Comparison of ENCODE assay signal across 19 cellular contexts in the genomic region with DNA sequence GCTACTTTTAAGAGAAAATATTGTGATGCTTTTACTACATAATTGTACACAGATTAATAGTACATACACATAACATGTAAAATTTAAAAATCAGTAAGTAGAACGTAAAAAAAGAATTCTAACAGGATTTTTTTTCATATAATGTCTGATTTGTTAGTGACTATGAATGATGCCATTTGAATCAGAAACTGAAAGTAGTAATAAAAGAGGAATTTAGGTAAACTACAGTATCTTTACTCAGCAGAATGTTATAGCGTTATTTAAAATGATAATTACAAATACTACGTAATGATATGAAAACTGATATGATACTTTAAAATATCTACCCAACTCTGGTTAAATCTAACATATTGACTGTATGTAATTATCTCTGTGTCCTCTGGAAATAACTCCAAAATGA.
DNase-seq lines count a peak whose midpoint lies in the region; ATAC-seq and TF ChIP-seq lines count a peak whose summit lies in the region.
"Had no signal": no experiment of that assay in that cellular context is flagged by ENCODE, and none has a peak within 500 bp of the region (broad histone marks: within the 10 kb centered on the region; RNA-seq: fewer than 3 reads in every experiment).

No MANE protein-coding gene starts in this region.

- in situ Hi-C loops in GM13977 (cut with MboI; ENCODE audit: low pct_unique_long_range_greater_than_20kb, low sequenced_read_pairs, unreplicated experiment) = no loop called here

- H3K27ac Mint-ChIP-seq in CD4-positive, alpha-beta memory T cell = peak overlapping the region in 2 of 7 donors; percentile 33 to 88
- peak overlapping the region; percentile 25 for H3K27ac Mint-ChIP-seq in activated B cell treated with CpG ODN at 0.5 μM for 24 hours
- H3K27ac Mint-ChIP-seq: stimulated activated memory B cell treated with anti-CD40 and anti-IgM and Interleukin-4, amounts not matched to agents 10 μg/mL and 1 μg/mL and 100 μg/mL, for 72 hours had no signal

- TF ChIP-seq POLR2A in suprapubic skin (IDR thresholded peaks at IDR 0.05) (no peak), adrenal gland (IDR thresholded peaks at IDR 0.05) (no peak)

- TF ChIP-seq EP300 in suprapubic skin (IDR thresholded peaks at IDR 0.05) = no peak

- H2BK120ac ChIP-seq in mesenchymal stem cell (ENCODE audit: low read depth, low read length) = no peak overlapping the region

- no peak overlapping the region for H2BK5ac ChIP-seq in mesenchymal stem cell (ENCODE audit: low read depth, low read length, poor library complexity, severe bottlenecking)

- no peak overlapping the region for H3K4ac ChIP-seq in mesenchymal stem cell (ENCODE audit: low read depth in 1 of 2, low read length in 2 of 2)

- H4K91ac ChIP-seq in mesenchymal stem cell (ENCODE audit: low read length) = no peak overlapping the region

- no peaks in the 10 kb centered on the region for H3K9me3 ChIP-seq in CD4-positive, alpha-beta memory T cell (ENCODE audit: control insufficient read depth in 1 of 2, low read length in 2 of 2)
- H3K9me3 ChIP-seq in mesenchymal stem cell (ENCODE audit: control insufficient read depth, low read length) (no peaks in the 10 kb centered on the region), suprapubic skin (no peaks in the 10 kb centered on the region), adrenal gland (replicated peaks in 1 of 3) (no peaks in the 10 kb centered on the region)
- H3K9me3 ChIP-seq: BLaER1, tibial nerve had no signal

- intact Hi-C loops in CD4-positive, alpha-beta memory T cell (cut with micrococcal nuclease) = no loop called here
- intact Hi-C loops in activated B cell treated with CpG ODN at 0.5 μM for 24 hours (cut with micrococcal nuclease) = loop anchor here (1.0 kb wide), 1 partner anchor 10 kb away; no protein-coding TSS in a partner anchor
- intact Hi-C loops in adrenal gland (cut with DNase I) = no loop called here

- no peaks in the 10 kb centered on the region for H3K36me3 ChIP-seq in CD4-positive, alpha-beta memory T cell (ENCODE audit: insufficient read depth, low read length)
- H3K36me3 ChIP-seq in mesenchymal stem cell (ENCODE audit: control insufficient read depth in 1 of 2, insufficient read depth in 2 of 2, low read depth in 1 of 2, low read length in 2 of 2) (no peaks in the 10 kb centered on the region), suprapubic skin (peaks cover 4% of the 10 kb centered on the region), adrenal gland (replicated peaks in 1 of 2) (no peaks in the 10 kb centered on the region)
- H3K36me3 ChIP-seq: BLaER1, tibial nerve had no signal

- no peak overlapping the region for H3K23ac ChIP-seq in mesenchymal stem cell (ENCODE audit: low read length in 2 of 2)

- WGBS in mesenchymal stem cell = no CpG with 5 or more reads among the region's 3 CpGs
- WGBS in suprapubic skin = 80% methylated on average over 3 of the region's 3 CpGs
- WGBS in adrenal gland, 4 donors = 55 to 71% (median 65%) methylated on average over 3 of the region's 3 CpGs

- no peak overlapping the region for H3K18ac ChIP-seq in mesenchymal stem cell (ENCODE audit: low read depth in 1 of 2, low read length in 2 of 2)

- no peak overlapping the region for H3K4me3 ChIP-seq in CD4-positive, alpha-beta memory T cell (ENCODE audit: low read length in 2 of 2)
- H3K4me3 ChIP-seq in mesenchymal stem cell (ENCODE audit: insufficient read depth in 1 of 2, low read depth in 1 of 2, low read length in 2 of 2) = peak overlapping the region in 1 of 2 experiments; percentile 50
- no peak overlapping the region for H3K4me3 ChIP-seq in suprapubic skin
- H3K4me3 ChIP-seq in adrenal gland = peak overlapping the region in 1 of 4 donors; percentile 38
- H3K4me3 ChIP-seq: BLaER1, K562 had no signal

- CTCF ChIA-PET in CD4-positive, alpha-beta memory T cell (lab: Charles Lee; ENCODE audit: partially characterized antibody) = no interaction called here
- CTCF ChIA-PET in activated B cell treated with CpG ODN at 0.5 μM for 24 hours (lab: Charles Lee) = no interaction called here

- no peak overlapping the region for H3K14ac ChIP-seq in mesenchymal stem cell (ENCODE audit: low read length in 2 of 2)

- no peaks in the 10 kb centered on the region for H3K79me1 ChIP-seq in mesenchymal stem cell (replicated peaks; ENCODE audit: low read length, poor library complexity, severe bottlenecking)

- ATAC-seq in HG03432 (IDR thresholded peaks at IDR 0.05; ENCODE audit: unreplicated experiment) (peak; percentile 53), activated B cell treated with CpG ODN at 0.5 μM for 24 hours (ENCODE audit: low read depth) (no peak)
- ATAC-seq: K562; right cardiac atrium; stimulated activated memory B cell treated with anti-CD40 and anti-IgM and Interleukin-4, amounts not matched to agents 10 μg/mL and 1 μg/mL and 100 μg/mL, for 72 hours had no signal

- H3K4me2 ChIP-seq in mesenchymal stem cell (ENCODE audit: low read length, poor library complexity, severe bottlenecking) = no peak overlapping the region
- H3K4me2 ChIP-seq: BLaER1 had no signal

- H3K9me3 Mint-ChIP-seq in CD4-positive, alpha-beta memory T cell = peaks cover 0 to 4% (median 0%) of the 10 kb centered on the region in 8 donors
- H3K9me3 Mint-ChIP-seq in activated B cell treated with CpG ODN at 0.5 μM for 24 hours = no peaks in the 10 kb centered on the region

- H3K36me3 Mint-ChIP-seq in CD4-positive, alpha-beta memory T cell = peaks cover 17 to 31% of the 10 kb centered on the region in 2 donors
- peaks cover 14% of the 10 kb centered on the region for H3K36me3 Mint-ChIP-seq in activated B cell treated with CpG ODN at 0.5 μM for 24 hours (ENCODE audit: low read depth)

- DNase-seq in CD4-positive, alpha-beta memory T cell = no peak
- DNase-seq in activated B cell treated with CpG ODN at 0.5 μM for 24 hours = no peak
- no peak for DNase-seq in mesenchymal stem cell
- DNase-seq in globus pallidus (ENCODE audit: low spot score) = no peak
- DNase-seq in suprapubic skin (ENCODE audit: low spot score in 2 of 2) = no peak
- no peak for DNase-seq in GM13977 (ENCODE audit: low spot score)
- no peak for DNase-seq in adrenal gland
- DNase-seq: activated CD4-positive, alpha-beta T cell treated with anti-CD3 and anti-CD28 coated beads for 4 hours; activated CD8-positive, alpha-beta memory T cell treated with anti-CD3 and anti-CD28 coated beads, Interleukin-2, amount 50 U/mL, for 48 hours; foreskin melanocyte; H7; NCI-H2171; NCI-H82; right cardiac atrium had no signal

- no peak overlapping the region for H2BK12ac ChIP-seq in mesenchymal stem cell (ENCODE audit: low read length in 2 of 2)

- no peak overlapping the region for H3K27ac ChIP-seq in CD4-positive, alpha-beta memory T cell (ENCODE audit: low read depth, low read length)
- H3K27ac ChIP-seq in mesenchymal stem cell (ENCODE audit: low read length, poor library complexity, severe bottlenecking) = no peak overlapping the region
- no peak overlapping the region for H3K27ac ChIP-seq in suprapubic skin
- H3K27ac ChIP-seq in adrenal gland = no peak overlapping the region
- H3K27ac ChIP-seq: BLaER1 had no signal

- H3K4me3 Mint-ChIP-seq in CD4-positive, alpha-beta memory T cell = peak overlapping the region in 5 of 8 donors; percentile 7 to 55 (median 41)
- peak overlapping the region; percentile 50 for H3K4me3 Mint-ChIP-seq in activated B cell treated with CpG ODN at 0.5 μM for 24 hours
- H3K4me3 Mint-ChIP-seq: stimulated activated memory B cell treated with anti-CD40 and anti-IgM and Interleukin-4, amounts not matched to agents 10 μg/mL and 1 μg/mL and 100 μg/mL, for 72 hours had no signal

- H2AFZ ChIP-seq in mesenchymal stem cell (ENCODE audit: low read depth, low read length) = no peak overlapping the region

- H2BK15ac ChIP-seq in mesenchymal stem cell (ENCODE audit: low read depth, poor library complexity, severe bottlenecking) = no peak overlapping the region

- no peak overlapping the region for H4K8ac ChIP-seq in mesenchymal stem cell (ENCODE audit: low read length)

- H3K4me1 ChIP-seq in CD4-positive, alpha-beta memory T cell (ENCODE audit: insufficient read depth, low read length) = peaks cover 9% of the 10 kb centered on the region
- H3K4me1 ChIP-seq in mesenchymal stem cell (ENCODE audit: control insufficient read depth, insufficient read depth, low read depth, low read length) (no peaks in the 10 kb centered on the region), suprapubic skin (peaks cover 3% of the 10 kb centered on the region), adrenal gland (replicated peaks in 1 of 2) (peaks cover 0 to 20% of the 10 kb centered on the region in 2 donors)
- H3K4me1 ChIP-seq: BLaER1 had no signal

- H3K4me1 Mint-ChIP-seq in CD4-positive, alpha-beta memory T cell = peaks cover 13 to 34% (median 20%) of the 10 kb centered on the region in 4 donors
- H3K4me1 Mint-ChIP-seq in activated B cell treated with CpG ODN at 0.5 μM for 24 hours = peaks cover 8% of the 10 kb centered on the region

- TF ChIP-seq CTCF in activated B cell treated with CpG ODN at 0.5 μM for 24 hours (IDR thresholded peaks at IDR 0.05) (no peak), suprapubic skin (IDR thresholded peaks at IDR 0.05) (no peak), GM13977 (IDR thresholded peaks at IDR 0.05; ENCODE audit: extremely low read depth, insufficient read depth, missing control alignments) (no peak), adrenal gland (IDR thresholded peaks at IDR 0.05) (no peak)

- POLR2A ChIA-PET in CD4-positive, alpha-beta memory T cell (lab: Charles Lee; ENCODE audit: partially characterized antibody) = no interaction called here
- POLR2A ChIA-PET in activated B cell treated with CpG ODN at 0.5 μM for 24 hours (lab: Charles Lee) = no interaction called here

- peak overlapping the region; percentile 70 for H3K9ac ChIP-seq in mesenchymal stem cell (ENCODE audit: low read length)
- H3K9ac ChIP-seq: BLaER1 had no signal

- no peaks in the 10 kb centered on the region for H3K27me3 ChIP-seq in CD4-positive, alpha-beta memory T cell (ENCODE audit: insufficient read depth, low read length)
- H3K27me3 ChIP-seq in mesenchymal stem cell (ENCODE audit: control insufficient read depth in 1 of 2, insufficient read depth in 1 of 2, low read length in 2 of 2) (no peaks in the 10 kb centered on the region), suprapubic skin (no peaks in the 10 kb centered on the region), adrenal gland (no peaks in the 10 kb centered on the region)
- H3K27me3 ChIP-seq: BLaER1, tibial nerve had no signal

- no peaks in the 10 kb centered on the region for H3K27me3 Mint-ChIP-seq in CD4-positive, alpha-beta memory T cell
- no peaks in the 10 kb centered on the region for H3K27me3 Mint-ChIP-seq in activated B cell treated with CpG ODN at 0.5 μM for 24 hours
- H3K27me3 Mint-ChIP-seq: stimulated activated memory B cell treated with anti-CD40 and anti-IgM and Interleukin-4, amounts not matched to agents 10 μg/mL and 1 μg/mL and 100 μg/mL, for 72 hours had no signal

- H2AK5ac ChIP-seq in mesenchymal stem cell (ENCODE audit: low read length, severe bottlenecking) = no peak overlapping the region
